ENCODE assay signal across 20 cellular contexts in genomic region chr4:10773010-10773409, GRCh38.
DNase-seq lines count a peak whose midpoint lies in the region; ATAC-seq lines count a peak whose summit lies in the region.
"Had no signal": no experiment of that assay in that cellular context is flagged by ENCODE, and none has a peak within 500 bp of the region (broad histone marks: within the 10 kb centered on the region; RNA-seq: fewer than 3 reads in every experiment).

No MANE protein-coding gene starts in this region.

- DNase-seq in NCI-H1105 (lab: John Stamatoyannopoulos, UW) (peak; percentile 44), NCI-H510A (lab: John Stamatoyannopoulos, UW) (peak; percentile 28), brain pericyte (ENCODE audit: low read depth, low spot score) (peak; percentile 93), AG08395 (ENCODE audit: low spot score) (no peak)
- no peak for DNase-seq in stimulated activated naive B cell treated with anti-CD40 and anti-IgM and Interleukin-4, amounts not matched to agents 10 μg/mL and 1 μg/mL and 100 μg/mL, for 72 hours
- no peak for DNase-seq in activated CD8-positive, alpha-beta memory T cell treated with anti-CD3 and anti-CD28 coated beads, Interleukin-2, amount 10 ng/mL, durations not matched to agents 7 days and 5 days
- DNase-seq: activated CD4-positive, alpha-beta T cell treated with anti-CD3 and anti-CD28 coated beads for 48 hours; activated naive CD8-positive, alpha-beta T cell treated with anti-CD3 and anti-CD28 coated beads, Interleukin-2, amount 10 ng/mL, durations not matched to agents 7 days and 5 days; brain microvascular endothelial cell; CD8-positive, alpha-beta T cell; HCEC 1CT; NCI-H1436; NCI-H524 treated with DMSO at 0.1 percent for 48 hours; Right ventricle myocardium superior; small intestine; stimulated activated CD4-positive, alpha-beta T cell treated with anti-CD3 and anti-CD28 coated beads, Interleukin-4, amount 100 ng/mL, for 24 hours; stomach had no signal

- peak; percentile 20 to 67 for ATAC-seq in stimulated activated naive B cell treated with anti-CD40 and anti-IgM and Interleukin-4, amounts not matched to agents 10 μg/mL and 1 μg/mL and 100 μg/mL, for 72 hours (replicated peaks)
- ATAC-seq in GM19455 (IDR thresholded peaks at IDR 0.05; ENCODE audit: unreplicated experiment) = no peak
- ATAC-seq in activated CD8-positive, alpha-beta memory T cell treated with anti-CD3 and anti-CD28 coated beads, Interleukin-2, amount 10 ng/mL, durations not matched to agents 7 days and 5 days = no peak
- ATAC-seq: CD8-positive, alpha-beta T cell had no signal

- peaks cover 0 to 2% of the 10 kb centered on the region in 2 donors for H3K9me3 Mint-ChIP-seq in stimulated activated naive B cell treated with anti-CD40 and anti-IgM and Interleukin-4, amounts not matched to agents 10 μg/mL and 1 μg/mL and 100 μg/mL, for 72 hours
- peaks cover 2% of the 10 kb centered on the region for H3K9me3 Mint-ChIP-seq in activated CD8-positive, alpha-beta memory T cell treated with anti-CD3 and anti-CD28 coated beads, Interleukin-2, amount 10 ng/mL, durations not matched to agents 7 days and 5 days (ENCODE audit: low read depth)
- H3K9me3 Mint-ChIP-seq: CD8-positive, alpha-beta T cell had no signal

- no peak overlapping the region for H3K27ac Mint-ChIP-seq in stimulated activated naive B cell treated with anti-CD40 and anti-IgM and Interleukin-4, amounts not matched to agents 10 μg/mL and 1 μg/mL and 100 μg/mL, for 72 hours
- H3K27ac Mint-ChIP-seq in activated CD8-positive, alpha-beta memory T cell treated with anti-CD3 and anti-CD28 coated beads, Interleukin-2, amount 10 ng/mL, durations not matched to agents 7 days and 5 days = no peak overlapping the region
- H3K27ac Mint-ChIP-seq: activated naive CD8-positive, alpha-beta T cell treated with anti-CD3 and anti-CD28 coated beads, Interleukin-2, amount 10 ng/mL, durations not matched to agents 7 days and 5 days; activated T-helper 2 cell treated with anti-CD3 and anti-CD28 coated beads, Interferon-gamma antibody, Interleukin-2, Interleukin-4, amounts not matched to agents 10 μg/mL and 5 μg/mL and 100 μg/mL, durations not matched to agents 14 hours and 24 hours and 36 hours; CD8-positive, alpha-beta T cell; type B pancreatic cell had no signal

- H3K4me3 Mint-ChIP-seq in stimulated activated naive B cell treated with anti-CD40 and anti-IgM and Interleukin-4, amounts not matched to agents 10 μg/mL and 1 μg/mL and 100 μg/mL, for 72 hours = no peak overlapping the region
- H3K4me3 Mint-ChIP-seq in activated CD8-positive, alpha-beta memory T cell treated with anti-CD3 and anti-CD28 coated beads, Interleukin-2, amount 10 ng/mL, durations not matched to agents 7 days and 5 days = no peak overlapping the region
- H3K4me3 Mint-ChIP-seq: activated naive CD8-positive, alpha-beta T cell treated with anti-CD3 and anti-CD28 coated beads, Interleukin-2, amount 10 ng/mL, durations not matched to agents 7 days and 5 days; CD8-positive, alpha-beta T cell; type B pancreatic cell had no signal

- no peaks in the 10 kb centered on the region for H3K36me3 Mint-ChIP-seq in stimulated activated naive B cell treated with anti-CD40 and anti-IgM and Interleukin-4, amounts not matched to agents 10 μg/mL and 1 μg/mL and 100 μg/mL, for 72 hours
- H3K36me3 Mint-ChIP-seq in activated CD8-positive, alpha-beta memory T cell treated with anti-CD3 and anti-CD28 coated beads, Interleukin-2, amount 10 ng/mL, durations not matched to agents 7 days and 5 days = no peaks in the 10 kb centered on the region
- H3K36me3 Mint-ChIP-seq: activated naive CD8-positive, alpha-beta T cell treated with anti-CD3 and anti-CD28 coated beads, Interleukin-2, amount 10 ng/mL, durations not matched to agents 7 days and 5 days; CD8-positive, alpha-beta T cell; type B pancreatic cell had no signal

- peaks cover 5 to 17% of the 10 kb centered on the region in 2 donors for H3K4me1 Mint-ChIP-seq in stimulated activated naive B cell treated with anti-CD40 and anti-IgM and Interleukin-4, amounts not matched to agents 10 μg/mL and 1 μg/mL and 100 μg/mL, for 72 hours
- H3K4me1 Mint-ChIP-seq in activated CD8-positive, alpha-beta memory T cell treated with anti-CD3 and anti-CD28 coated beads, Interleukin-2, amount 10 ng/mL, durations not matched to agents 7 days and 5 days = no peaks in the 10 kb centered on the region
- H3K4me1 Mint-ChIP-seq: activated naive CD8-positive, alpha-beta T cell treated with anti-CD3 and anti-CD28 coated beads, Interleukin-2, amount 10 ng/mL, durations not matched to agents 7 days and 5 days had no signal

- CTCF ChIA-PET in activated CD8-positive, alpha-beta memory T cell treated with anti-CD3 and anti-CD28 coated beads, Interleukin-2, amount 10 ng/mL, durations not matched to agents 7 days and 5 days (lab: Charles Lee) = no interaction called here

- H3K27me3 Mint-ChIP-seq in stimulated activated naive B cell treated with anti-CD40 and anti-IgM and Interleukin-4, amounts not matched to agents 10 μg/mL and 1 μg/mL and 100 μg/mL, for 72 hours = no peaks in the 10 kb centered on the region
- H3K27me3 Mint-ChIP-seq in activated CD8-positive, alpha-beta memory T cell treated with anti-CD3 and anti-CD28 coated beads, Interleukin-2, amount 10 ng/mL, durations not matched to agents 7 days and 5 days = no peaks in the 10 kb centered on the region
- H3K27me3 Mint-ChIP-seq: type B pancreatic cell had no signal

Comparison
In these comparisons a context has a peak if more than half of its experiments do, and no peak if none do; other contexts are left out.
1. DNase-seq: peak in NCI-H1105 (single experiment), NCI-H510A (single experiment) and brain pericyte (single experiment); none in stimulated activated naive B cell treated with anti-CD40 and anti-IgM and Interleukin-4, amounts not matched to agents 10 μg/mL and 1 μg/mL and 100 μg/mL, for 72 hours (single experiment), AG08395 (single experiment) and activated CD8-positive, alpha-beta memory T cell treated with anti-CD3 and anti-CD28 coated beads, Interleukin-2, amount 10 ng/mL, durations not matched to agents 7 days and 5 days (single experiment).
2. ATAC-seq: peak in stimulated activated naive B cell treated with anti-CD40 and anti-IgM and Interleukin-4, amounts not matched to agents 10 μg/mL and 1 μg/mL and 100 μg/mL, for 72 hours (2 of 2); none in GM19455 (single experiment) and activated CD8-positive, alpha-beta memory T cell treated with anti-CD3 and anti-CD28 coated beads, Interleukin-2, amount 10 ng/mL, durations not matched to agents 7 days and 5 days (single experiment).